10 cellular contexts compared by ENCODE assay signal in the genomic region with DNA sequence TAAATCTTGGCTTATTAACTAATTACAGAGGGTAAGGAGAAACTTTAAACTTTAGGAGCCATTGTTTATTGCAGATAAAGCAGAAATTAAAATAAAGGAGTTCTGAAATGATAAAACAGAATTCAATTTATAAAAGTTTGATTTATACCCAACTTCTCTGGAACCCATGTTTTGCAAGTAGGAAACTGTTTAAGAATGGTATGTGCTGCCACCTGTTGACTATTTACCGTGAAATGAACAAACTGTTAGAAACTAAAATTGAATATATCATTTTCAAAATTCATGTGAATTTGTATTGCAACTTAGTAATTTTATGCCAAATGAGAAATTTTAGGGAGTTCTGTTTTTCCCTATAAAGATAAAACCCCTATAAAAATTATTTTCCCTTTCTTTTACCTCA. TPM values are rescaled to one million over a fixed set of nuclear protein-coding genes. Genes with fewer than 3 reads are reported as not detected.
DNase-seq lines count a peak whose midpoint lies in the region; ATAC-seq, FAIRE-seq and TF ChIP-seq lines count a peak whose summit lies in the region.
"Had no signal": no experiment of that assay in that cellular context is flagged by ENCODE, and none has a peak within 500 bp of the region (broad histone marks: within the 10 kb centered on the region; RNA-seq: fewer than 3 reads in every experiment).

No MANE protein-coding gene starts in this region.

- no peaks in the 10 kb centered on the region for H3K27me3 Mint-ChIP-seq in activated naive CD4-positive, alpha-beta T cell treated with anti-CD3 and anti-CD28 coated beads, Interleukin-2, amount 10 ng/mL, durations not matched to agents 7 days and 5 days
- H3K27me3 Mint-ChIP-seq in natural killer cell treated with Interleukin-12 subunit alpha and Interleukin-12 subunit beta and Interleukin-15 and Interleukin-18, amount 100 ng/mL, for 72 hours: peaks cover 7% of the 10 kb centered on the region in 2 donors

- H3K36me3 Mint-ChIP-seq in activated naive CD4-positive, alpha-beta T cell treated with anti-CD3 and anti-CD28 coated beads, Interleukin-2, amount 10 ng/mL, durations not matched to agents 7 days and 5 days: no peaks in the 10 kb centered on the region
- H3K36me3 Mint-ChIP-seq in natural killer cell treated with Interleukin-12 subunit alpha and Interleukin-12 subunit beta and Interleukin-15 and Interleukin-18, amount 100 ng/mL, for 72 hours: no peaks in the 10 kb centered on the region

- DNase-seq in D721Med (ENCODE audit: insufficient read length, low spot score): no peak
- DNase-seq in GM12878 (ENCODE audit: low read depth, low spot score): no peak
- no peak for DNase-seq in HepG2 (ENCODE audit: low spot score)
- DNase-seq in activated naive CD4-positive, alpha-beta T cell treated with anti-CD3 and anti-CD28 coated beads, Interleukin-2, amount 10 ng/mL, durations not matched to agents 7 days and 5 days: no peak
- DNase-seq in natural killer cell treated with Interleukin-12 subunit alpha and Interleukin-12 subunit beta and Interleukin-15 and Interleukin-18, amount 100 ng/mL, for 72 hours (ENCODE audit: low spot score): no peak
- DNase-seq in AG08396 (ENCODE audit: low spot score): no peak
- DNase-seq: NCI-H2029, stomach had no signal

- H3K4me1 ChIP-seq in GM12878 (ENCODE audit: control insufficient read depth, insufficient read depth, low read length) (no peaks in the 10 kb centered on the region), HepG2 (ENCODE audit: insufficient read depth, low read length) (no peaks in the 10 kb centered on the region)
- H3K4me1 ChIP-seq: stomach had no signal

- in situ Hi-C loops in GM12878 (cut with MboI): no loop called here
- in situ Hi-C loops in HepG2 (cut with HindIII; ENCODE audit: extremely low pct_ligation_motif_present, low pct_unique_long_range_greater_than_20kb): loop anchor here (25.0 kb wide), 1 partner anchor 304 kb away; no protein-coding TSS in a partner anchor

- 0% methylated on average over 1 of the region's 1 CpG for WGBS in GM12878 (ENCODE audit: insufficient coverage, insufficient replicate concordance, low lambda C conversion rate, missing lambda C conversion rate)
- 42% methylated on average over 1 of the region's 1 CpG for WGBS in HepG2 (ENCODE audit: low lambda C conversion rate)

- no peak overlapping the region for H3K27ac ChIP-seq in GM12878 (ENCODE audit: control insufficient read depth, insufficient read depth)
- no peak overlapping the region for H3K27ac ChIP-seq in HepG2 (ENCODE audit: extremely low read length, insufficient read depth, low read length)
- H3K27ac ChIP-seq: stomach had no signal

- RAD21 ChIA-PET in GM12878 (lab: Charles Lee; ENCODE audit: unreplicated experiment): no interaction called here

- TF ChIP-seq RAD21 in Ishikawa (IDR thresholded peaks at IDR 0.05; ENCODE audit: low read depth): peak; percentile 36
- TF ChIP-seq RAD21 in GM12878 (IDR thresholded peaks at IDR 0.05; ENCODE audit: insufficient read depth, low read depth, low read length): peak; percentile 50
- TF ChIP-seq RAD21 in HepG2 (CRISPR knock-in tag; IDR thresholded peaks at IDR 0.05): no peak

- no peaks in the 10 kb centered on the region for H3K4me1 Mint-ChIP-seq in activated naive CD4-positive, alpha-beta T cell treated with anti-CD3 and anti-CD28 coated beads, Interleukin-2, amount 10 ng/mL, durations not matched to agents 7 days and 5 days
- H3K4me1 Mint-ChIP-seq in natural killer cell treated with Interleukin-12 subunit alpha and Interleukin-12 subunit beta and Interleukin-15 and Interleukin-18, amount 100 ng/mL, for 72 hours (ENCODE audit: low read depth in 2 of 2): no peaks in the 10 kb centered on the region

- H3K4me2 ChIP-seq in GM12878 (ENCODE audit: control insufficient read depth, insufficient read depth) (no peak overlapping the region), HepG2 (ENCODE audit: low read depth, low read length) (no peak overlapping the region)

- no TSS peak for BruUV-seq in GM12878 (replicated peaks; lab: Mats Ljungman, UMichigan)
- no TSS peak for BruUV-seq in HepG2 (replicated peaks; lab: Mats Ljungman, UMichigan)

- FAIRE-seq in D721Med (lab: Jason Lieb, UNC) (no peak), GM12878 (lab: Jason Lieb, UNC) (no peak), HepG2 (lab: Jason Lieb, UNC) (peak; percentile 61)

- H3K36me3 ChIP-seq in GM12878 (ENCODE audit: control insufficient read depth in 2 of 2, insufficient read depth in 2 of 2, low read length in 1 of 2) (no peaks in the 10 kb centered on the region), HepG2 (replicated peaks in 1 of 2; ENCODE audit: control insufficient read depth in 1 of 2, insufficient read depth in 2 of 2, low read length in 2 of 2) (peaks cover 0 to 20% of the 10 kb centered on the region in 2 experiments; a peak in 2 of 5 replicates)
- H3K36me3 ChIP-seq: stomach had no signal

- no peaks in the 10 kb centered on the region for H3K27me3 ChIP-seq in GM12878 (replicated peaks in 1 of 2; ENCODE audit: control insufficient read depth in 2 of 2, insufficient read depth in 2 of 2, low read length in 1 of 2)
- H3K27me3 ChIP-seq in HepG2 (ENCODE audit: control insufficient read depth in 1 of 2, insufficient read depth in 2 of 2, low read length in 2 of 2): no peaks in the 10 kb centered on the region
- H3K27me3 ChIP-seq: stomach had no signal

- H4K20me1 ChIP-seq in GM12878 (ENCODE audit: control insufficient read depth, insufficient read depth) (no peaks in the 10 kb centered on the region), HepG2 (ENCODE audit: insufficient read depth, low read length) (no peaks in the 10 kb centered on the region)

- no peak overlapping the region for H3K27ac Mint-ChIP-seq in activated naive CD4-positive, alpha-beta T cell treated with anti-CD3 and anti-CD28 coated beads, Interleukin-2, amount 10 ng/mL, durations not matched to agents 7 days and 5 days
- no peak overlapping the region for H3K27ac Mint-ChIP-seq in natural killer cell treated with Interleukin-12 subunit alpha and Interleukin-12 subunit beta and Interleukin-15 and Interleukin-18, amount 100 ng/mL, for 72 hours

- ATAC-seq in GM12878 (no peak), HepG2 (no peak), HG02610 (IDR thresholded peaks at IDR 0.05; ENCODE audit: unreplicated experiment) (no peak)
- no peak for ATAC-seq in natural killer cell treated with Interleukin-12 subunit alpha and Interleukin-12 subunit beta and Interleukin-15 and Interleukin-18, amount 100 ng/mL, for 72 hours

- TF ChIP-seq EP300 in Ishikawa (IDR thresholded peaks at IDR 0.05; ENCODE audit: borderline replicate concordance) (no peak), GM12878 (IDR thresholded peaks at IDR 0.05; ENCODE audit: borderline replicate concordance in 1 of 2, control insufficient read depth in 1 of 2, low read depth in 2 of 2, low read length in 2 of 2) (no peak), HepG2 (IDR thresholded peaks at IDR 0.05; ENCODE audit: low read depth in 2 of 2, low read length in 2 of 2) (no peak), HepG2 (CRISPR knock-in tag; IDR thresholded peaks at IDR 0.05; ENCODE audit: borderline replicate concordance) (no peak)

- H3K9ac ChIP-seq in GM12878 (ENCODE audit: control insufficient read depth, insufficient read depth, low read length): no peak overlapping the region
- H3K9ac ChIP-seq in HepG2 (ENCODE audit: insufficient read depth, low read depth, low read length): no peak overlapping the region

- H3K4me3 ChIP-seq in GM12878: no peak overlapping the region
- no peak overlapping the region for H3K4me3 ChIP-seq in HepG2 (replicated peaks in 1 of 3; ENCODE audit: insufficient read depth in 1 of 3, low read depth in 2 of 3, low read length in 3 of 3)
- H3K4me3 ChIP-seq: stomach had no signal

- TF ChIP-seq POLR2A in GM12878 (IDR thresholded peaks at IDR 0.05; ENCODE audit: low read depth, low read length) (no peak), HepG2 (IDR thresholded peaks at IDR 0.05; ENCODE audit: insufficient read depth in 1 of 2, low read depth in 2 of 2, low read length in 2 of 2) (no peak)

- H3K9me3 ChIP-seq in GM12878 (replicated peaks; ENCODE audit: control insufficient read depth, insufficient read depth, low read length) (no peaks in the 10 kb centered on the region), HepG2 (ENCODE audit: low read length) (no peaks in the 10 kb centered on the region)
- H3K9me3 ChIP-seq: stomach had no signal

- intact Hi-C loops in GM12878 (cut with micrococcal nuclease; ENCODE audit: unreplicated experiment): loop anchor here (1.0 to 10.0 kb wide), 4 partner anchors 177 to 757 kb away; partner anchors contain the start of genes RADX and SERPINA7
- intact Hi-C loops in HepG2 (cut with micrococcal nuclease; ENCODE audit: unreplicated experiment): loop anchor here (5.0 to 10.0 kb wide), 2 partner anchors 99 to 307 kb away; no protein-coding TSS in a partner anchor

- POLR2A ChIA-PET in GM12878 (lab: Charles Lee) (no interaction called here), HepG2 (lab: Yijun Ruan, JAX) (no interaction called here)

- SMC1A ChIA-PET in GM12878 (lab: Charles Lee; ENCODE audit: uncharacterized antibody, unreplicated experiment): interaction anchor here (1.1 to 1.9 kb wide), 2 partner anchors 287 to 376 kb away, joined by 4 read pairs; no protein-coding TSS in a partner anchor

- H3K79me2 ChIP-seq in GM12878 (ENCODE audit: control insufficient read depth, insufficient read depth, low read length) (no peaks in the 10 kb centered on the region), HepG2 (ENCODE audit: insufficient read depth, low read length) (no peaks in the 10 kb centered on the region)

- TF ChIP-seq CTCF in D721Med (IDR thresholded peaks at IDR 0.05; ENCODE audit: insufficient read depth, missing control alignments): peak; percentile 29
- TF ChIP-seq CTCF in GM12878 (IDR thresholded peaks at IDR 0.05 in 2 of 3, conservative IDR thresholded peaks at IDR 0.05 in 1 of 3; ENCODE audit: control insufficient read depth in 2 of 3, extremely low read depth in 1 of 3, insufficient read depth in 1 of 3, low read depth in 3 of 3, low read length in 3 of 3): peak; percentile 21 to 42 (median 23); a peak in 3 of 6 replicates
- TF ChIP-seq CTCF in HepG2 (CRISPR knock-in tag; IDR thresholded peaks at IDR 0.05): no peak

- CTCF ChIA-PET in GM12878 (lab: Yijun Ruan, JAX): interaction anchor here (0.8 to 1.0 kb wide), 3 partner anchors 11 to 312 kb away, joined by 3 to 7 read pairs (median 3); no protein-coding TSS in a partner anchor
- CTCF ChIA-PET in HepG2 (lab: Yijun Ruan, JAX; ENCODE audit: low intra/inter-chr PET ratio, low total read pairs): interaction anchor here (1.5 to 1.7 kb wide), 2 partner anchors 310 to 311 kb away, joined by 3 to 5 read pairs; no protein-coding TSS in a partner anchor
- CTCF ChIA-PET in activated naive CD4-positive, alpha-beta T cell treated with anti-CD3 and anti-CD28 coated beads, Interleukin-2, amount 10 ng/mL, durations not matched to agents 7 days and 5 days (lab: Charles Lee): interaction anchor here (1.0 kb wide), 1 partner anchor 172 kb away, joined by 4 read pairs; no protein-coding TSS in a partner anchor

- no peak overlapping the region for H2AFZ ChIP-seq in GM12878 (ENCODE audit: control insufficient read depth, low read depth, low read length)
- no peak overlapping the region for H2AFZ ChIP-seq in HepG2 (ENCODE audit: low read length)

- H3K4me3 Mint-ChIP-seq in activated naive CD4-positive, alpha-beta T cell treated with anti-CD3 and anti-CD28 coated beads, Interleukin-2, amount 10 ng/mL, durations not matched to agents 7 days and 5 days: no peak overlapping the region
- H3K4me3 Mint-ChIP-seq in natural killer cell treated with Interleukin-12 subunit alpha and Interleukin-12 subunit beta and Interleukin-15 and Interleukin-18, amount 100 ng/mL, for 72 hours: no peak overlapping the region

- H3K9me3 Mint-ChIP-seq in activated naive CD4-positive, alpha-beta T cell treated with anti-CD3 and anti-CD28 coated beads, Interleukin-2, amount 10 ng/mL, durations not matched to agents 7 days and 5 days: no peaks in the 10 kb centered on the region
- H3K9me3 Mint-ChIP-seq in natural killer cell treated with Interleukin-12 subunit alpha and Interleukin-12 subunit beta and Interleukin-15 and Interleukin-18, amount 100 ng/mL, for 72 hours: no peaks in the 10 kb centered on the region

RNA-seq across cellular contexts. Expression of gene TBC1D8B, which starts 11.0 kb away (rescaled TPM):
- total RNA-seq in GM12878 (2013; cell fraction: nucleolus; rRNA removed): 10.9 and 15.2 TPM in 2 replicates
- total RNA-seq in GM12878 (2014; rRNA removed) (1.7 and 3.4 TPM in 2 replicates), GM12878 (2014; rRNA removed; fragmentation: Illumina TruSeq; extraction: Trizol) (1.6 and 1.9 TPM in 2 replicates), GM12878 (2021) (2.0 and 2.6 TPM in 2 replicates), HepG2 (2016; rRNA removed; fragmentation: Illumina TruSeq; extraction: Trizol) (7.2 and 11.6 TPM in 2 replicates)
- polyA plus RNA-seq in GM12878 (2011; ENCODE audit: low read depth): 1.1 TPM
- polyA plus RNA-seq in GM12878 (2011; rRNA removed) (2.3 and 4.4 TPM in 2 replicates), GM12878 (2014; fragmentation: Illumina TruSeq; extraction: Trizol) (2.4 and 5.2 TPM in 2 replicates), GM12878 (2014; fragmentation: Nextera tagmentation; extraction: Ambion mirVana) (1 to 10 TPM in 1 of 2 experiments, under 1 TPM in 1; 0.95 to 1.2 TPM), GM12878 (2014; rRNA removed) (0.93 and 1.5 TPM in 2 replicates), GM12878 (2016; fragmentation: Nextera tagmentation; extraction: Ambion mirVana) (1 to 10 TPM; 1.6 to 1.7 TPM), HepG2 (2011; rRNA removed) (4.0 and 6.2 TPM in 2 replicates)
- polyA plus RNA-seq in GM12878 (2011; cell fraction: cytosol; rRNA removed): 0.60 and 0.66 TPM in 2 replicates
- 1.5 TPM in 2 replicates for polyA plus RNA-seq in GM12878 (2011; cell fraction: nucleus; rRNA removed)
- polyA plus RNA-seq in GM12878 (2012): 1.6 and 2.6 TPM in 2 replicates
- polyA minus RNA-seq in GM12878 (2011; rRNA and poly(A)+ RNA removed): 2.1 and 2.7 TPM in 2 replicates
- 0.80 and 1.6 TPM in 2 replicates for polyA minus RNA-seq in GM12878 (2011; cell fraction: cytosol; rRNA and poly(A)+ RNA removed)
- polyA minus RNA-seq in GM12878 (2011; cell fraction: nucleus; rRNA and poly(A)+ RNA removed): 2.9 and 4.9 TPM in 2 replicates
- total RNA-seq in HepG2 (2016; cell fraction: cytosol; rRNA removed; fragmentation: Illumina TruSeq; extraction: Trizol; ENCODE audit: low read depth): 0.71 and 1.1 TPM in 2 replicates
- 6.7 and 11.4 TPM in 2 replicates for total RNA-seq in HepG2 (2016; cell fraction: insoluble cytoplasmic fraction; rRNA removed; fragmentation: Illumina TruSeq; extraction: Trizol)
- 1.8 and 2.3 TPM in 2 replicates for total RNA-seq in HepG2 (2016; cell fraction: membrane; rRNA removed; fragmentation: Illumina TruSeq; extraction: Trizol)
- 10.4 and 10.7 TPM in 2 replicates for total RNA-seq in HepG2 (2016; cell fraction: nucleus; rRNA removed; fragmentation: Illumina TruSeq; extraction: Trizol)
- polyA plus RNA-seq in HepG2 (2011; cell fraction: cytosol; rRNA removed): 1.7 and 3.1 TPM in 2 replicates
- polyA plus RNA-seq in HepG2 (2011; cell fraction: nucleus; rRNA removed): 2.1 and 3.1 TPM in 2 replicates
- polyA plus RNA-seq in HepG2 (2012): 4.7 and 5.9 TPM in 2 replicates
- polyA plus RNA-seq in HepG2 (2016; cell fraction: cytosol; fragmentation: Illumina TruSeq; extraction: Trizol; ENCODE audit: low read depth): 0.18 and 0.25 TPM in 2 replicates
- polyA plus RNA-seq in HepG2 (2016; cell fraction: insoluble cytoplasmic fraction; fragmentation: Illumina TruSeq; extraction: Trizol; ENCODE audit: low read depth): 8.1 TPM in 2 replicates
- 0.56 and 0.88 TPM in 2 replicates for polyA plus RNA-seq in HepG2 (2016; cell fraction: membrane; fragmentation: Illumina TruSeq; extraction: Trizol; ENCODE audit: low read depth)
- 9.5 and 10.3 TPM in 2 replicates for polyA plus RNA-seq in HepG2 (2016; cell fraction: nucleus; fragmentation: Illumina TruSeq; extraction: Trizol; ENCODE audit: insufficient read depth, low read depth)
- polyA minus RNA-seq in HepG2 (2011; rRNA and poly(A)+ RNA removed; ENCODE audit: low replicate concordance): 0.05 and 3.7 TPM in 2 replicates
- 5.5 and 6.3 TPM in 2 replicates for polyA minus RNA-seq in HepG2 (2011; cell fraction: cytosol; rRNA and poly(A)+ RNA removed)
- polyA minus RNA-seq in HepG2 (2011; cell fraction: nucleus; rRNA and poly(A)+ RNA removed): 13.8 and 14.2 TPM in 2 replicates
- total RNA-seq in natural killer cell treated with Interleukin-12 subunit alpha and Interleukin-12 subunit beta and Interleukin-15 and Interleukin-18, amount 100 ng/mL, for 72 hours: under 1 TPM; 0.31 to 0.56 TPM
